8 cellular contexts compared by ENCODE assay signal in genomic region chr17:2303278-2304188, GRCh38. TPM values are rescaled to one million over a fixed set of nuclear protein-coding genes. Genes with fewer than 3 reads are reported as not detected.
DNase-seq lines count a peak whose midpoint lies in the region; ATAC-seq and TF ChIP-seq lines count a peak whose summit lies in the region.

Gene SMG6 (minus strand): TSS chr17:2303785. CDS start chr17:2303720, 65 bp downstream.
Gene SRR (plus strand): TSS chr17:2303950. CDS start chr17:2315561, 11,611 bp downstream.

- peak within 1 kb of the TSS; percentile 96 for H3K4me3 ChIP-seq in GM06990 (replicated peaks; ENCODE audit: low read depth, low read length)
- peak within 1 kb of the TSS; percentile 91 for H3K4me3 ChIP-seq in MM.1S (ENCODE audit: low read length)

- H3K36me3 Mint-ChIP-seq in activated naive CD4-positive, alpha-beta T cell treated with anti-CD3 and anti-CD28 coated beads, Interleukin-2, amount 50 U/mL, for 72 hours = peaks cover 13 to 31% of the 10 kb centered on the region in 2 donors

- ATAC-seq in activated naive CD4-positive, alpha-beta T cell treated with anti-CD3 and anti-CD28 coated beads, Interleukin-2, amount 50 U/mL, for 72 hours = peak; percentile 87 to 88
- ATAC-seq in omental fat pad (ENCODE audit: low FRiP score) = peak; percentile 95

- no peaks in the 10 kb centered on the region for H3K4me1 ChIP-seq in MM.1S (ENCODE audit: low read length)

- H4K20me1 ChIP-seq in MM.1S (ENCODE audit: insufficient read depth, low read length) = no peaks in the 10 kb centered on the region

- peak within 1 kb of the TSS; percentile 65 to 71 for H3K27ac Mint-ChIP-seq in activated naive CD4-positive, alpha-beta T cell treated with anti-CD3 and anti-CD28 coated beads, Interleukin-2, amount 50 U/mL, for 72 hours

- peak within 1 kb of the TSS; percentile 83 for H3K9ac ChIP-seq in MM.1S (ENCODE audit: low read length)

- H3K27ac ChIP-seq in MM.1S (ENCODE audit: low read length) (peak within 1 kb of the TSS; percentile 67; the same call in 1 of the 2 replicates), temporal lobe (ENCODE audit: low read depth, low read length) (peak within 1 kb of the TSS; percentile 44)

- no peaks in the 10 kb centered on the region for H3K9me3 Mint-ChIP-seq in activated naive CD4-positive, alpha-beta T cell treated with anti-CD3 and anti-CD28 coated beads, Interleukin-2, amount 50 U/mL, for 72 hours

- H3F3A ChIP-seq in MM.1S (ENCODE audit: insufficient read depth, low read length) = no peaks in the 10 kb centered on the region; the same call in 1 of the 2 replicates

- H3K9me2 ChIP-seq in MM.1S (replicated peaks; ENCODE audit: insufficient read depth, low read length) = no peaks in the 10 kb centered on the region

- TF ChIP-seq CTCF in GM06990 (IDR thresholded peaks at IDR 0.05; ENCODE audit: insufficient read depth, low read length, poor library complexity, severe bottlenecking) = no peak
- no peak for TF ChIP-seq CTCF in MM.1S (IDR thresholded peaks at IDR 0.05; ENCODE audit: low read length)
- no peak for TF ChIP-seq CTCF in omental fat pad (IDR thresholded peaks at IDR 0.05)

- peak within 1 kb of the TSS; percentile 87 for H3K4me2 ChIP-seq in MM.1S (ENCODE audit: low read depth, low read length)

- H3K27me3 ChIP-seq in GM06990 (replicated peaks; ENCODE audit: control insufficient read depth, insufficient read depth, low read length) (no peaks in the 10 kb centered on the region), MM.1S (replicated peaks; ENCODE audit: insufficient read depth, low read length) (no peaks in the 10 kb centered on the region)

- H3K36me3 ChIP-seq in GM06990 (ENCODE audit: control insufficient read depth, insufficient read depth, low read length) (peaks cover 2% of the 10 kb centered on the region), MM.1S (replicated peaks; ENCODE audit: insufficient read depth, low read length) (0 out of 2 replicates have a peak, but pooled peaks cover 3% of the 10 kb centered on the region)

- peak within 1 kb of the TSS; percentile 94 for H2AFZ ChIP-seq in MM.1S (ENCODE audit: low read length)

- DNase-seq in GM06990 (ENCODE audit: extremely low read depth, insufficient read length) (peak; percentile 94), HCEC 1CT (peak; percentile 87), MM.1S (peak; percentile 89), SKM-1 (lab: John Stamatoyannopoulos, UW; ENCODE audit: unreplicated experiment) (peak; percentile 49), glomerular endothelial cell (ENCODE audit: extremely low read depth, low read depth, low spot score) (no peak), omental fat pad (ENCODE audit: low spot score) (peak; percentile 74)
- peak; percentile 91 to 92 for DNase-seq in activated naive CD4-positive, alpha-beta T cell treated with anti-CD3 and anti-CD28 coated beads, Interleukin-2, amount 50 U/mL, for 72 hours (ENCODE audit: low spot score in 2 of 2)

- peaks cover 49% of the 10 kb centered on the region for H3K79me2 ChIP-seq in MM.1S (ENCODE audit: low read length)

- H3K9me3 ChIP-seq in MM.1S (replicated peaks; ENCODE audit: insufficient read depth, low read length) = no peaks in the 10 kb centered on the region

RNA-seq across cellular contexts. Expression of gene SMG6, which starts in this region (rescaled TPM):
- total RNA-seq in activated naive CD4-positive, alpha-beta T cell treated with anti-CD3 and anti-CD28 coated beads, Interleukin-2, amount 50 U/mL, for 72 hours = 10 to 100 TPM; 40.1 to 45.2 TPM
- total RNA-seq in glomerular endothelial cell = 36.6 and 46.4 TPM in 2 replicates
- 10 to 100 TPM; 19.1 to 36.1 (median 25.1) TPM for total RNA-seq in omental fat pad
- 22.1 TPM for total RNA-seq in temporal lobe

RNA-seq across cellular contexts. Expression of gene SRR, which starts in this region (rescaled TPM):
- 10 to 100 TPM in 1 of 2 donors, 1 to 10 TPM in 1; 6.3 to 15.9 TPM for total RNA-seq in activated naive CD4-positive, alpha-beta T cell treated with anti-CD3 and anti-CD28 coated beads, Interleukin-2, amount 50 U/mL, for 72 hours
- total RNA-seq in glomerular endothelial cell = 8.4 and 19.7 TPM in 2 replicates
- total RNA-seq in omental fat pad = 10 to 100 TPM in 1 of 4 donors, 1 to 10 TPM in 3; 5.0 to 14.9 (median 7.2) TPM
- 48.4 TPM for total RNA-seq in temporal lobe
